ENCODE assay signal across 17 cellular contexts in the genomic region with DNA sequence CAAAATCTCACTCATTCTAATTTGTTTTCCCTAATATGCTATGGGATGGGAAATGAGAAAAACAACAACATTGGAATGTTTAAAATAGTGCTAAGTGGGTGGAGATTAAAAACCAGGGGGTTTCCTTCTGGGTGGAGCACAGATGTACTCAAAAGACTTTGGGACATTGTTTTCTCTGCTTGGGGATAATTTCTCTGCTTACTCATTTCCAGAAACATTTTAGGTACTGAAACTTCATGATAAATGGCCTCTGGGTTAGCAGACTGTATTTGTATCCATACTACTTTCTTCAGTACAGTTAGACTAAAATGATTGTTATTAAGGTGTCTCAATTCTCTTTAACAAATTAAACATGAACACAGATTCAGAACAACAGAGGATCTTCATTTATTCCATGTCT.
DNase-seq lines count a peak whose midpoint lies in the region; ATAC-seq and TF ChIP-seq lines count a peak whose summit lies in the region.
"Had no signal": no experiment of that assay in that cellular context is flagged by ENCODE, and none has a peak within 500 bp of the region (broad histone marks: within the 10 kb centered on the region; RNA-seq: fewer than 3 reads in every experiment).

No MANE protein-coding gene starts in this region.

- H3K4me1 Mint-ChIP-seq in stimulated activated effector memory CD8-positive, alpha-beta T cell treated with anti-CD3 and anti-CD28 coated beads, Interleukin-12 subunit alpha, Interleukin-12 subunit beta, amount 100 ng/mL, for 72 hours = no peaks in the 10 kb centered on the region
- H3K4me1 Mint-ChIP-seq: B cell, neural crest cell had no signal

- H3K9me3 Mint-ChIP-seq in stimulated activated effector memory CD8-positive, alpha-beta T cell treated with anti-CD3 and anti-CD28 coated beads, Interleukin-12 subunit alpha, Interleukin-12 subunit beta, amount 100 ng/mL, for 72 hours = no peaks in the 10 kb centered on the region
- H3K9me3 Mint-ChIP-seq: activated CD4-positive, alpha-beta memory T cell treated with anti-CD3 and anti-CD28 coated beads for 36 hours; activated naive CD4-positive, alpha-beta T cell treated with anti-CD3 and anti-CD28 coated beads, Interleukin-2, amount 50 U/mL, for 72 hours; HFFc6; neural crest cell had no signal

- DNase-seq in stimulated activated naive CD4-positive, alpha-beta T cell (lab: John Stamatoyannopoulos, UW) = no peak
- no peak for DNase-seq in activated CD4-positive, alpha-beta T cell treated with anti-CD3 and anti-CD28 coated beads for 1 hour
- no peak for DNase-seq in Ammon's horn (ENCODE audit: low spot score)
- no peak for DNase-seq in stimulated activated effector memory CD8-positive, alpha-beta T cell treated with anti-CD3 and anti-CD28 coated beads, Interleukin-12 subunit alpha, Interleukin-12 subunit beta, amount 100 ng/mL, for 72 hours (ENCODE audit: low spot score in 2 of 2)
- DNase-seq: activated CD4-positive, alpha-beta memory T cell treated with anti-CD3 and anti-CD28 coated beads for 36 hours; foreskin fibroblast; GDM1; HFFc6; NCI-H82; SW 1271 had no signal

- H3K4me3 Mint-ChIP-seq in stimulated activated effector memory CD8-positive, alpha-beta T cell treated with anti-CD3 and anti-CD28 coated beads, Interleukin-12 subunit alpha, Interleukin-12 subunit beta, amount 100 ng/mL, for 72 hours = no peak overlapping the region
- H3K4me3 Mint-ChIP-seq: activated CD4-positive, alpha-beta memory T cell treated with anti-CD3 and anti-CD28 coated beads for 36 hours; B cell; HFFc6; neural crest cell had no signal

- ATAC-seq in GM18505 (IDR thresholded peaks at IDR 0.05; ENCODE audit: unreplicated experiment) (peak; percentile 75), GM19467 (IDR thresholded peaks at IDR 0.05; ENCODE audit: unreplicated experiment) (peak; percentile 56), HG02870 (IDR thresholded peaks at IDR 0.05; ENCODE audit: unreplicated experiment) (peak; percentile 82), HG03469 (IDR thresholded peaks at IDR 0.05; ENCODE audit: unreplicated experiment) (peak; percentile 90)
- no peak for ATAC-seq in stimulated activated effector memory CD8-positive, alpha-beta T cell treated with anti-CD3 and anti-CD28 coated beads, Interleukin-12 subunit alpha, Interleukin-12 subunit beta, amount 100 ng/mL, for 72 hours

- TF ChIP-seq POLR2A in GM18505 (IDR thresholded peaks at IDR 0.05; ENCODE audit: borderline replicate concordance, extremely low read depth, insufficient read depth, insufficient read length) = no peak

- no peak overlapping the region for H3K27ac Mint-ChIP-seq in stimulated activated effector memory CD8-positive, alpha-beta T cell treated with anti-CD3 and anti-CD28 coated beads, Interleukin-12 subunit alpha, Interleukin-12 subunit beta, amount 100 ng/mL, for 72 hours
- H3K27ac Mint-ChIP-seq: activated CD4-positive, alpha-beta memory T cell treated with anti-CD3 and anti-CD28 coated beads for 36 hours; activated naive CD4-positive, alpha-beta T cell treated with anti-CD3 and anti-CD28 coated beads, Interleukin-2, amount 50 U/mL, for 72 hours; B cell; HFFc6 had no signal

- H3K36me3 Mint-ChIP-seq in stimulated activated effector memory CD8-positive, alpha-beta T cell treated with anti-CD3 and anti-CD28 coated beads, Interleukin-12 subunit alpha, Interleukin-12 subunit beta, amount 100 ng/mL, for 72 hours = no peaks in the 10 kb centered on the region
- H3K36me3 Mint-ChIP-seq: activated CD4-positive, alpha-beta memory T cell treated with anti-CD3 and anti-CD28 coated beads for 36 hours; activated naive CD4-positive, alpha-beta T cell treated with anti-CD3 and anti-CD28 coated beads, Interleukin-2, amount 50 U/mL, for 72 hours had no signal
